Comparison of ENCODE assay signal across 9 cellular contexts in the genomic region with DNA sequence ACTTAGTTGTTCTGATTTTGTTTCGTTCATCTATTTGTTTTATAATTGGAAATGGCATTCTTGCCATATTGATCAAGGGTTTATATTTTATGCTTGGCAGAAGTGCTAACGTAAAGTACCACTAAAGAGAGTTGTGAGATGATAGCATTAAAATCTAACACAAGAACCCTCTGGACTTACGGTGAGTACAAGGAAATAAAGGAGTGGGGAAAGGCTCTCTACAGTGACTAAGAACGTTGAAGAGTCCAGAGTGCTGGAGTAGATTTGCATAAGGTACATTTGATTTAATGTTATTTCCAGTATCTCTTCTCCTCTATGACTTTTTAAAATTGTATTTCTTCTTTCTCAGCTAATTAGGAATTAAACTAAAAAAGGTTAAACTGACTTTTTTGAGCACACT.
"Had no signal": no experiment of that assay in that cellular context is flagged by ENCODE, and none has a peak within 500 bp of the region (broad histone marks: within the 10 kb centered on the region; RNA-seq: fewer than 3 reads in every experiment).

No MANE protein-coding gene starts in this region.

- ATAC-seq: GM23338, HCT116 had no signal

- H3K27ac ChIP-seq: GM23248 had no signal

- DNase-seq: GM23248, GOT3, H7, H9, HCEC 1CT, HFFc6 had no signal

- H3K9me3 ChIP-seq: HAP-1 had no signal

- H3K4me3 ChIP-seq: GM23248, GM23338, HAP-1 had no signal

- H3K4me1 ChIP-seq: HAP-1 had no signal

- H3K36me3 ChIP-seq: HAP-1 had no signal
